Comparison of ENCODE assay signal across 25 cellular contexts in genomic region chr9:129575818-129576217, GRCh38. TPM values are rescaled to one million over a fixed set of nuclear protein-coding genes. Genes with fewer than 3 reads are reported as not detected.
A peak's percentile ranks its signal among the peaks of the same experiment; 100 is the strongest.
DNase-seq lines count a peak whose midpoint lies in the region; ATAC-seq, FAIRE-seq and TF ChIP-seq lines count a peak whose summit lies in the region.
"Had no signal": no experiment of that assay in that cellular context is flagged by ENCODE, and none has a peak within 500 bp of the region (broad histone marks: within the 10 kb centered on the region; RNA-seq: fewer than 3 reads in every experiment).

No MANE protein-coding gene starts in this region.

- H3K27ac ChIP-seq in right atrium auricular region = no peak overlapping the region
- H3K27ac ChIP-seq in astrocyte (ENCODE audit: low read depth, low read length) = peak overlapping the region; percentile 84
- H3K27ac ChIP-seq in mesenchymal stem cell (ENCODE audit: low read length, poor library complexity, severe bottlenecking) = no peak overlapping the region
- no peak overlapping the region for H3K27ac ChIP-seq in thyroid gland
- H3K27ac ChIP-seq: coronary artery, epithelial cell of prostate, vagina had no signal

- peaks cover 5% of the 10 kb centered on the region for H3K9me3 Mint-ChIP-seq in astrocyte (ENCODE audit: unreplicated experiment)
- H3K9me3 Mint-ChIP-seq: CD8-positive, alpha-beta memory T cell; natural killer cell treated with Interleukin-12 subunit alpha and Interleukin-12 subunit beta and Interleukin-15 and Interleukin-18, amount 100 ng/mL, for 72 hours had no signal

- no peaks in the 10 kb centered on the region for H4K20me1 ChIP-seq in astrocyte (ENCODE audit: insufficient read depth, low read length)

- no peaks in the 10 kb centered on the region for H3K79me2 ChIP-seq in astrocyte (ENCODE audit: insufficient read depth, low read length)

- peak overlapping the region; percentile 68 for H4K8ac ChIP-seq in mesenchymal stem cell (ENCODE audit: low read length)

- H3K4me2 ChIP-seq in astrocyte (ENCODE audit: low read length) (peak overlapping the region; percentile 67), mesenchymal stem cell (ENCODE audit: low read length, poor library complexity, severe bottlenecking) (no peak overlapping the region)

- H3K4ac ChIP-seq in mesenchymal stem cell (ENCODE audit: low read depth in 1 of 2, low read length in 2 of 2) = peak overlapping the region; percentile 24 to 91

- no peak overlapping the region for H2AK5ac ChIP-seq in mesenchymal stem cell (ENCODE audit: low read length, severe bottlenecking)

- H3K14ac ChIP-seq in mesenchymal stem cell (ENCODE audit: low read length in 2 of 2) = peak overlapping the region in 1 of 2 experiments; percentile 93

- 74% methylated on average over 9 of the region's 9 CpGs for WGBS in mesenchymal stem cell
- WGBS in thyroid gland, 2 donors = 75 to 76% methylated on average over 9 of the region's 9 CpGs

- H3K9me3 ChIP-seq in right atrium auricular region = no peaks in the 10 kb centered on the region
- H3K9me3 ChIP-seq in astrocyte (ENCODE audit: insufficient read depth, low read depth, low read length) = peaks cover 2% of the 10 kb centered on the region
- no peaks in the 10 kb centered on the region for H3K9me3 ChIP-seq in mesenchymal stem cell (ENCODE audit: control insufficient read depth, low read length)
- H3K9me3 ChIP-seq in thyroid gland = no peaks in the 10 kb centered on the region
- H3K9me3 ChIP-seq: lower lobe of right lung, MG63, vagina had no signal

- H3K4me1 ChIP-seq in right atrium auricular region = peaks cover 0 to 9% of the 10 kb centered on the region in 2 donors
- H3K4me1 ChIP-seq in astrocyte (ENCODE audit: insufficient read depth, low read length) = peaks cover 29% of the 10 kb centered on the region
- H3K4me1 ChIP-seq in mesenchymal stem cell (ENCODE audit: control insufficient read depth, insufficient read depth, low read depth, low read length) = peaks cover 20% of the 10 kb centered on the region
- H3K4me1 ChIP-seq in thyroid gland = peaks cover 5 to 8% of the 10 kb centered on the region in 2 donors

- ATAC-seq in Right ventricle myocardium inferior = no peak
- ATAC-seq in HG03196 (IDR thresholded peaks at IDR 0.05; ENCODE audit: unreplicated experiment) = no peak
- ATAC-seq: lower lobe of right lung; natural killer cell treated with Interleukin-12 subunit alpha and Interleukin-12 subunit beta and Interleukin-15 and Interleukin-18, amount 100 ng/mL, for 72 hours had no signal

- H3K4me3 Mint-ChIP-seq in astrocyte (ENCODE audit: unreplicated experiment) = no peak overlapping the region
- H3K4me3 Mint-ChIP-seq: natural killer cell treated with Interleukin-12 subunit alpha and Interleukin-12 subunit beta and Interleukin-15 and Interleukin-18, amount 100 ng/mL, for 72 hours; stimulated activated naive CD8-positive, alpha-beta T cell treated with anti-CD3 and anti-CD28 coated beads, Interleukin-15, Interleukin-2, amounts not matched to agents 100 ng/mL and 50 ng/mL, for 24 hours had no signal

- peak overlapping the region; percentile 53 for H4K91ac ChIP-seq in mesenchymal stem cell (ENCODE audit: low read length)

- H2AFZ ChIP-seq in astrocyte (ENCODE audit: low read depth, low read length) (peak overlapping the region; percentile 65), mesenchymal stem cell (ENCODE audit: low read depth, low read length) (peak overlapping the region; percentile 51)

- H3K9ac ChIP-seq in astrocyte (ENCODE audit: low read length) (peak overlapping the region; percentile 69), mesenchymal stem cell (ENCODE audit: low read length) (no peak overlapping the region)

- no peak overlapping the region for H2BK5ac ChIP-seq in mesenchymal stem cell (ENCODE audit: low read depth, low read length, poor library complexity, severe bottlenecking)

- no peak overlapping the region for H2BK120ac ChIP-seq in mesenchymal stem cell (ENCODE audit: low read depth, low read length)

- peak overlapping the region; percentile 0 to 84 for H2BK12ac ChIP-seq in mesenchymal stem cell (ENCODE audit: low read length in 2 of 2)

- in situ Hi-C loops in G401 (cut with HindIII; ENCODE audit: low sequenced_read_pairs) = no loop called here

- peaks cover 5% of the 10 kb centered on the region for H3K27me3 Mint-ChIP-seq in astrocyte (ENCODE audit: low read depth, unreplicated experiment)

- no peak overlapping the region for H2BK15ac ChIP-seq in mesenchymal stem cell (ENCODE audit: low read depth, poor library complexity, severe bottlenecking)

- H3K23ac ChIP-seq in mesenchymal stem cell (ENCODE audit: low read length in 2 of 2) = no peak overlapping the region

- no peaks in the 10 kb centered on the region for H3K79me1 ChIP-seq in mesenchymal stem cell (replicated peaks; ENCODE audit: low read length, poor library complexity, severe bottlenecking)

- H3K4me1 Mint-ChIP-seq in astrocyte (ENCODE audit: low read depth, unreplicated experiment) = peaks cover 8% of the 10 kb centered on the region

- TF ChIP-seq POLR2A in thyroid gland (IDR thresholded peaks at IDR 0.05) = no peak

- peak overlapping the region; percentile 4 to 96 for H3K18ac ChIP-seq in mesenchymal stem cell (ENCODE audit: low read depth in 1 of 2, low read length in 2 of 2)

- H3K36me3 ChIP-seq in right atrium auricular region = no peaks in the 10 kb centered on the region
- no peaks in the 10 kb centered on the region for H3K36me3 ChIP-seq in astrocyte (ENCODE audit: insufficient read depth, low read length)
- H3K36me3 ChIP-seq in mesenchymal stem cell (ENCODE audit: control insufficient read depth in 1 of 2, insufficient read depth in 2 of 2, low read depth in 1 of 2, low read length in 2 of 2) = no peaks in the 10 kb centered on the region
- no peaks in the 10 kb centered on the region for H3K36me3 ChIP-seq in thyroid gland
- H3K36me3 ChIP-seq: lower lobe of right lung, MG63, vagina had no signal

- H3K36me3 Mint-ChIP-seq in astrocyte (ENCODE audit: low read depth, unreplicated experiment) = no peaks in the 10 kb centered on the region
- H3K36me3 Mint-ChIP-seq: natural killer cell treated with Interleukin-12 subunit alpha and Interleukin-12 subunit beta and Interleukin-15 and Interleukin-18, amount 100 ng/mL, for 72 hours had no signal

- TF ChIP-seq CTCF in right atrium auricular region (IDR thresholded peaks at IDR 0.05) (no peak), astrocyte (IDR thresholded peaks at IDR 0.05; ENCODE audit: insufficient read depth, low read depth, low read length) (no peak), GM20000 (IDR thresholded peaks at IDR 0.05; ENCODE audit: extremely low read depth, missing control alignments) (no peak), thyroid gland (IDR thresholded peaks at IDR 0.05) (no peak)

- H3K27me3 ChIP-seq in right atrium auricular region = no peaks in the 10 kb centered on the region
- no peaks in the 10 kb centered on the region for H3K27me3 ChIP-seq in astrocyte (ENCODE audit: insufficient read depth, low read length)
- H3K27me3 ChIP-seq in mesenchymal stem cell (ENCODE audit: control insufficient read depth in 1 of 2, insufficient read depth in 1 of 2, low read length in 2 of 2) = no peaks in the 10 kb centered on the region
- no peaks in the 10 kb centered on the region for H3K27me3 ChIP-seq in thyroid gland
- H3K27me3 ChIP-seq: MG63, vagina had no signal

- H3K4me3 ChIP-seq in right atrium auricular region (no peak overlapping the region), astrocyte (ENCODE audit: insufficient read depth, low read depth, low read length) (no peak overlapping the region), mesenchymal stem cell (ENCODE audit: insufficient read depth in 1 of 2, low read depth in 1 of 2, low read length in 2 of 2) (no peak overlapping the region), thyroid gland (replicated peaks in 1 of 3) (no peak overlapping the region)
- H3K4me3 ChIP-seq: coronary artery, lower lobe of right lung, MG63, vagina had no signal

- intact Hi-C loops in Right ventricle myocardium inferior (cut with DNase I) (no loop called here), thyroid gland (cut with DNase I) (no loop called here)

- FAIRE-seq in astrocyte (lab: Jason Lieb, UNC) = no peak
- FAIRE-seq: GM12892, TTC549 had no signal

- DNase-seq in Right ventricle myocardium inferior (ENCODE audit: missing footprints) = peak; percentile 13
- no peak for DNase-seq in right atrium auricular region (ENCODE audit: low spot score)
- peak; percentile 9 for DNase-seq in astrocyte (ENCODE audit: low read depth)
- peak; percentile 33 for DNase-seq in mesenchymal stem cell
- DNase-seq in GM20000 (ENCODE audit: low spot score) = no peak
- DNase-seq in G401 (ENCODE audit: low spot score) = no peak
- no peak for DNase-seq in thyroid gland
- DNase-seq: CD8-positive, alpha-beta memory T cell; GOT3; lower lobe of right lung; MG63; NCI-H187; NCI-H446; retina had no signal

- H3K27ac Mint-ChIP-seq in astrocyte (ENCODE audit: unreplicated experiment) = peak overlapping the region; percentile 51
- H3K27ac Mint-ChIP-seq: activated T-helper 2 cell treated with anti-CD3 and anti-CD28 coated beads, Interferon-gamma antibody, Interleukin-2, Interleukin-4, amounts not matched to agents 10 μg/mL and 5 μg/mL and 100 μg/mL, durations not matched to agents 14 hours and 24 hours and 36 hours; natural killer cell treated with Interleukin-12 subunit alpha and Interleukin-12 subunit beta and Interleukin-15 and Interleukin-18, amount 100 ng/mL, for 72 hours; stimulated activated naive CD8-positive, alpha-beta T cell treated with anti-CD3 and anti-CD28 coated beads, Interleukin-15, Interleukin-2, amounts not matched to agents 100 ng/mL and 50 ng/mL, for 24 hours had no signal

RNA-seq across cellular contexts. Expression of gene C9orf50, which starts 45.1 kb away (rescaled TPM):
- total RNA-seq in Right ventricle myocardium inferior (not detected), right atrium auricular region (not detected), astrocyte (0.41 TPM in 1 of 2 replicates, not detected in the other), thyroid gland (not detected)
- polyA plus RNA-seq in mesenchymal stem cell (2013, experiment 1 of 2) = 0.03 TPM
- polyA plus RNA-seq in mesenchymal stem cell (2013, experiment 2 of 2) = 0.04 TPM
- total RNA-seq in G401 (2014; rRNA removed; shearing (Covaris generic)) = not detected in 2 replicates
- total RNA-seq: activated T-helper 2 cell treated with anti-CD3 and anti-CD28 coated beads, Interferon-gamma antibody, Interleukin-2, Interleukin-4, amounts not matched to agents 10 μg/mL and 5 μg/mL and 100 μg/mL, durations not matched to agents 14 hours and 24 hours and 36 hours; CD8-positive, alpha-beta memory T cell; glomerular endothelial cell; lower lobe of right lung; natural killer cell treated with Interleukin-12 subunit alpha and Interleukin-12 subunit beta and Interleukin-15 and Interleukin-18, amount 100 ng/mL, for 72 hours; SK-MEL-5; vagina had no signal
- polyA plus RNA-seq: CD8-positive, alpha-beta memory T cell had no signal

RNA-seq across cellular contexts. Expression of gene NTMT1, which starts 50.1 kb away (rescaled TPM):
- total RNA-seq in Right ventricle myocardium inferior (72.1 TPM), right atrium auricular region (10 to 100 TPM; 33.7 to 36.0 TPM), astrocyte (54.0 and 55.1 TPM in 2 replicates), thyroid gland (10 to 100 TPM; 19.6 to 28.4 (median 22.6) TPM)
- polyA plus RNA-seq in mesenchymal stem cell (2013, experiment 1 of 2) = 38.5 TPM
- polyA plus RNA-seq in mesenchymal stem cell (2013, experiment 2 of 2) = 39.6 TPM
- 107 and 123 TPM in 2 replicates for total RNA-seq in G401 (2014; rRNA removed; shearing (Covaris generic))

Comparison
In these comparisons a context has a peak if more than half of its experiments do, and no peak if none do; other contexts are left out.
1. DNase-seq: peak in Right ventricle myocardium inferior (single experiment), astrocyte (single experiment) and mesenchymal stem cell (single experiment); none in right atrium auricular region (single experiment), GM20000 (single experiment), G401 (single experiment) and thyroid gland (0 of 2).